In genomic region chr22:48389916-48390315, GRCh38 we compare ENCODE assay signal across 25 cellular contexts.
"Had no signal": no experiment of that assay in that cellular context is flagged by ENCODE, and none has a peak within 500 bp of the region (broad histone marks: within the 10 kb centered on the region; RNA-seq: fewer than 3 reads in every experiment).

No MANE protein-coding gene starts in this region.

- H3K36me3 ChIP-seq: SJCRH30 had no signal

- H3K27ac ChIP-seq: KMS-11, SJCRH30, VCaP had no signal

- H3K9me3 ChIP-seq: SJCRH30 had no signal

- H3K4me1 ChIP-seq: SJCRH30 had no signal

- DNase-seq: activated CD4-positive, alpha-beta memory T cell treated with anti-CD3 and anti-CD28 coated beads for 36 hours; activated CD4-positive, alpha-beta T cell treated with anti-CD3 and anti-CD28 coated beads, Interleukin-2, amount 10 ng/mL, durations not matched to agents 7 days and 5 days; activated CD4-positive, CD25-positive, alpha-beta regulatory T cell; activated CD8-positive, alpha-beta memory T cell treated with anti-CD3 and anti-CD28 coated beads for 24 hours; activated naive CD4-positive, alpha-beta T cell treated with anti-CD3 and anti-CD28 coated beads for 36 hours; activated T-cell treated with anti-CD3 and anti-CD28 coated beads, Interleukin-2, amount 50 U/mL, for 4 hours; amygdala; NCI-H1092; NCI-H1417 treated with DMSO at 0.1 percent for 48 hours; NCI-H1694; NCI-H2029; NCI-H2107; NCI-H2171 treated with DMSO at 0.1 percent for 48 hours; NCI-H226; NCI-H69; NK-92 treated with Interleukin-12 subunit alpha and Interleukin-12 subunit beta, amount 100 ng/mL, for 24 hours; OCI-M1; Right ventricle myocardium superior; RPMI8226; SJCRH30; SK-N-SH; T-helper 1 cell had no signal

- ATAC-seq: activated T-cell treated with anti-CD3 and anti-CD28 coated beads, Interleukin-2, amount 50 U/mL, for 4 hours; Panc1 had no signal

- H3K4me3 ChIP-seq: SJCRH30 had no signal
